In the genomic region with DNA sequence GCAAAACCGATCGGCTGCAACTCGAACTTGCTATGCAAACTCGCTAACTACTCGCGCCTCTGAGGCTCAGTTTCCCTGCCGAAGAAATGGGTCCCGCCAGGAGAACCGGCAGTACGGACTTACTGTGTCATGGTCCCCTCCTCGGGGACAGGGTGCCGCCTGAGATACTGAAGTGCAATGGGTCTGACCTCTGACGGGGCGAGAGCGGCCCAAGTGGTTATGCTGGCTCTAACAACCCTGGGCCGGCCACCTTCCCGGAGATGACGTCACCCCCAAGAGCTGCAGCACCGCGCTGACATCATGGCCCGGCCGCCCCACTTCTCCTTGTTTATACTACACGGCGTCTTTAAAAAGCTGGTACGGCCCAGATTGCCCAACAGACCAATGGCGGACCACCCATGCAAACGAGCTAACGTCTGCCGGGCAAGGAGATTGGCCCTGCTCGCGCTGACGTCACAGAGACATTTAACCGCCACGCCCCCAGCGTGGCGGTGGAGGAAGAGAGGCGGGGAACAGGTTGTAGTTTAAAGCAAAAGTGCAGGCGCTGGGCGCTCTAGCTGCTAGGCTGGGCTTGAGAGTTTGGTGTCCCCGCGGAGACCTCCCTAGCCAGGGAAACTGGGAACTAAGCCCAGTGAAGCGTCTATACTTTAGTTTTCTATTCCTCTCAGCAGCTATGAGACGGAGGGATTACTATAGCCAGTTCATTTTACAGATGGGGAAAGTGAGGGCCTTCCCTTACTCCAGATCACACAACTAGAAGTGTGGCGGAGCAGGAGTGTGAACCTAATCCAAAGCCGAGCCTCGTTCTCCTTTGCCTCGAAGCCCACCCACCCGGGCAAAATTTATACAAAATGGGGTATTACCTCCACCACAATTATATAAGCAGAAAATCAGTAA, we compare ENCODE assay signal across 8 cellular contexts. TPM values are rescaled to one million over a fixed set of nuclear protein-coding genes. Genes with fewer than 3 reads are reported as not detected.
DNase-seq lines count a peak whose midpoint lies in the region; ATAC-seq and TF ChIP-seq lines count a peak whose summit lies in the region.

No MANE protein-coding gene starts in this region.

- no peak for TF ChIP-seq CTCF in WERI-Rb-1 (IDR thresholded peaks at IDR 0.05; ENCODE audit: low read depth, low read length)
- no peak for TF ChIP-seq CTCF in mammary epithelial cell (conservative IDR thresholded peaks at IDR 0.05 in 1 of 2, IDR thresholded peaks at IDR 0.05 in 1 of 2; ENCODE audit: extremely low read depth in 1 of 2, insufficient read depth in 1 of 2, low read depth in 1 of 2, low read length in 2 of 2)

- dilution Hi-C loops in mammary epithelial cell (cut with HindIII; ENCODE audit: low sequenced_read_pairs), result no loop called here

- peak overlapping the region; percentile 89 for H3K4me2 ChIP-seq in mammary epithelial cell (ENCODE audit: insufficient read depth, low read depth, low read length)

- no peaks in the 10 kb centered on the region for H3K9me3 ChIP-seq in WERI-Rb-1 (ENCODE audit: severe bottlenecking)
- H3K9me3 ChIP-seq in mammary epithelial cell (replicated peaks; ENCODE audit: insufficient read depth, low read length), result no peaks in the 10 kb centered on the region
- peaks cover 2% of the 10 kb centered on the region for H3K9me3 ChIP-seq in iPS-18c (ENCODE audit: control insufficient read depth, insufficient read depth, low read length)
- no peaks in the 10 kb centered on the region for H3K9me3 ChIP-seq in skeletal muscle tissue (ENCODE audit: control insufficient read depth in 3 of 3, low read length in 3 of 3)

- peak overlapping the region; percentile 82 for H3K27ac ChIP-seq in ACC112 (ENCODE audit: low read depth, low read length)
- peak overlapping the region; percentile 99 for H3K27ac ChIP-seq in WERI-Rb-1
- H3K27ac ChIP-seq in mammary epithelial cell (ENCODE audit: insufficient read depth, low read depth, low read length), result peak overlapping the region; percentile 91
- peak overlapping the region; percentile 97 for H3K27ac ChIP-seq in skeletal muscle tissue (ENCODE audit: low read depth, low read length)

- BruUV-seq in mammary epithelial cell (replicated peaks; lab: Mats Ljungman, UMichigan), result no TSS peak

- H4K20me1 ChIP-seq in mammary epithelial cell (ENCODE audit: insufficient read depth, low read length), result no peaks in the 10 kb centered on the region

- peaks cover 26% of the 10 kb centered on the region for H3K79me2 ChIP-seq in ACC112 (ENCODE audit: control insufficient read depth, insufficient read depth, low read length, unreplicated experiment)
- peaks cover 39% of the 10 kb centered on the region for H3K79me2 ChIP-seq in mammary epithelial cell (ENCODE audit: insufficient read depth, low read length)

- ATAC-seq in GM18873 (IDR thresholded peaks at IDR 0.05; ENCODE audit: low FRiP score, unreplicated experiment), result peak; percentile 60
- ATAC-seq in HG03139 (IDR thresholded peaks at IDR 0.05; ENCODE audit: unreplicated experiment), result peak; percentile 60

- H3K4me3 ChIP-seq in ACC112 (ENCODE audit: low read depth, low read length), result peak overlapping the region; percentile 85
- H3K4me3 ChIP-seq in WERI-Rb-1 (ENCODE audit: low read depth, low read length), result peak overlapping the region; percentile 77
- peak overlapping the region; percentile 67 to 88 (median 68) for H3K4me3 ChIP-seq in mammary epithelial cell (replicated peaks in 1 of 3; ENCODE audit: insufficient read depth in 1 of 3, low read depth in 2 of 3, low read length in 3 of 3)
- H3K4me3 ChIP-seq in iPS-18c (ENCODE audit: insufficient read depth, low read depth, low read length), result peak overlapping the region; percentile 99
- H3K4me3 ChIP-seq in skeletal muscle tissue (ENCODE audit: low read length in 3 of 3), result peak overlapping the region; percentile 92 to 100 (median 99)

- CTCF ChIA-PET in mammary epithelial cell (lab: Charles Lee; ENCODE audit: low non-redundant PET), result interaction anchor here (0.6 to 1.3 kb wide), 2 partner anchors 74 to 90 kb away, joined by 4 to 7 read pairs; a partner anchor contains a TSS

- no peaks in the 10 kb centered on the region for H3K27me3 ChIP-seq in ACC112 (ENCODE audit: insufficient read depth, low read length)
- H3K27me3 ChIP-seq in WERI-Rb-1 (ENCODE audit: insufficient read depth, low read depth, severe bottlenecking), result no peaks in the 10 kb centered on the region
- H3K27me3 ChIP-seq in mammary epithelial cell (ENCODE audit: insufficient read depth, low read length), result no peaks in the 10 kb centered on the region
- no peaks in the 10 kb centered on the region for H3K27me3 ChIP-seq in skeletal muscle tissue (ENCODE audit: control insufficient read depth in 3 of 3, insufficient read depth in 3 of 3, low read length in 3 of 3)

- DNase-seq in NCI-H2196 treated with DMSO at 0.1 percent for 48 hours (lab: John Stamatoyannopoulos, UW; ENCODE audit: unreplicated experiment) (peak; percentile 99), WERI-Rb-1 (peak; percentile 98), mammary epithelial cell (peak; percentile 99)

- peaks cover 41% of the 10 kb centered on the region for H3K4me1 ChIP-seq in ACC112 (ENCODE audit: control insufficient read depth, insufficient read depth, low read length, unreplicated experiment)
- H3K4me1 ChIP-seq in mammary epithelial cell (ENCODE audit: insufficient read depth, low read length), result peaks cover 57% of the 10 kb centered on the region
- peaks cover 54 to 69% (median 56%) of the 10 kb centered on the region in 3 donors for H3K4me1 ChIP-seq in skeletal muscle tissue (ENCODE audit: control insufficient read depth in 3 of 3, insufficient read depth in 3 of 3, low read length in 3 of 3)

- H3K36me3 ChIP-seq in ACC112 (ENCODE audit: insufficient read depth, low read length) (no peaks in the 10 kb centered on the region), WERI-Rb-1 (peaks cover 32% of the 10 kb centered on the region), mammary epithelial cell (ENCODE audit: insufficient read depth, low read length) (no peaks in the 10 kb centered on the region), skeletal muscle tissue (ENCODE audit: control insufficient read depth in 3 of 3, insufficient read depth in 3 of 3, low read length in 3 of 3) (peaks cover 0 to 3% (median 0%) of the 10 kb centered on the region in 3 donors)

- intact Hi-C loops in mammary epithelial cell (cut with micrococcal nuclease), result loop anchor here (1.0 to 2.0 kb wide), 6 partner anchors 15 to 150 kb away; a partner anchor contains a TSS

- WGBS in mammary epithelial cell (ENCODE audit: low coverage, missing lambda C conversion rate), result 4% methylated on average over 28 of the region's 48 CpGs

- in situ Hi-C loops in mammary epithelial cell (cut with MboI; ENCODE audit: low sequenced_read_pairs in 2 of 2), result no loop called here

- H3K9ac ChIP-seq in mammary epithelial cell (ENCODE audit: insufficient read depth, low read length), result peak overlapping the region; percentile 80
- peak overlapping the region; percentile 92 to 100 (median 95) for H3K9ac ChIP-seq in skeletal muscle tissue (ENCODE audit: low read depth in 1 of 3, low read length in 3 of 3)

- H2AFZ ChIP-seq in ACC112 (ENCODE audit: low read length, unreplicated experiment) (peak overlapping the region; percentile 94), mammary epithelial cell (ENCODE audit: low read depth, low read length) (peak overlapping the region; percentile 99)

RNA-seq across cellular contexts. Expression of a gene that starts 0.7 kb away (rescaled TPM):
- 10 to 100 TPM in 1 of 2 donors, 1 to 10 TPM in 1; 5.5 to 29.1 TPM for total RNA-seq in mammary epithelial cell
- polyA plus RNA-seq in mammary epithelial cell, result 7.9 TPM
- polyA minus RNA-seq in mammary epithelial cell, result 10.3 TPM
- 2.1 TPM for total RNA-seq in skeletal muscle tissue

RNA-seq across cellular contexts. Expression of a gene that starts 11.3 kb away (rescaled TPM):
- total RNA-seq in mammary epithelial cell, result under 1 TPM; under 0.01 to 0.21 TPM
- 0.01 TPM for polyA plus RNA-seq in mammary epithelial cell
- not detected for polyA minus RNA-seq in mammary epithelial cell
- not detected for total RNA-seq in skeletal muscle tissue

Comparison
In these comparisons a context has a peak if more than half of its experiments do, and no peak if none do; other contexts are left out.
1. Peak in every context shown above with its lines: DNase-seq, ATAC-seq, H3K4me3 ChIP-seq and H3K27ac ChIP-seq.